36 cellular contexts compared by ENCODE assay signal in genomic region chr4:29653221-29653620, GRCh38.
"Had no signal": no experiment of that assay in that cellular context is flagged by ENCODE, and none has a peak within 500 bp of the region (broad histone marks: within the 10 kb centered on the region; RNA-seq: fewer than 3 reads in every experiment).

No MANE protein-coding gene starts in this region.

- H3K4me3 ChIP-seq: MG63, Peyer's patch had no signal

- H3K4me1 ChIP-seq: Peyer's patch had no signal

- H3K9me3 ChIP-seq: MG63, Peyer's patch had no signal

- H3K27me3 ChIP-seq: MG63, Peyer's patch had no signal

- DNase-seq: activated CD4-positive, alpha-beta memory T cell treated with anti-CD3 and anti-CD28 coated beads, Interleukin-2, amount 10 ng/mL, durations not matched to agents 7 days and 5 days; activated CD4-positive, alpha-beta T cell treated with anti-CD3 and anti-CD28 coated beads for 1 hour; activated CD4-positive, alpha-beta T cell treated with anti-CD3 and anti-CD28 coated beads for 48 hours; activated CD4-positive, CD25-positive, alpha-beta regulatory T cell; activated CD8-positive, alpha-beta memory T cell treated with anti-CD3 and anti-CD28 coated beads for 24 hours; activated CD8-positive, alpha-beta memory T cell treated with anti-CD3 and anti-CD28 coated beads, Interleukin-2, amount 10 ng/mL, durations not matched to agents 7 days and 5 days; activated CD8-positive, alpha-beta memory T cell treated with anti-CD3 and anti-CD28 coated beads, Interleukin-2, amount 50 U/mL, for 48 hours; activated effector memory CD4-positive, alpha-beta T cell treated with Interleukin-2 at 50 U/mL for 16 hours; activated naive CD4-positive, alpha-beta T cell treated with anti-CD3 and anti-CD28 coated beads, Interleukin-2, amount 10 ng/mL, durations not matched to agents 7 days and 5 days; activated naive CD8-positive, alpha-beta T cell treated with anti-CD3 and anti-CD28 coated beads, Interleukin-2, amount 50 U/mL, for 24 hours; activated T-cell treated with anti-CD3 and anti-CD28 coated beads, Interleukin-2, amount 50 U/mL, for 48 hours; anterior cingulate cortex; caudate nucleus; cerebellar nuclear complex; Karpas-422; KBM-7; MG63; NCI-H1048; NCI-H1105 treated with DMSO at 0.1 percent for 48 hours; NCI-H1436; NCI-H1694; NCI-H1930; NCI-H2081 treated with DMSO at 0.1 percent for 48 hours; NCI-H226; NCI-H446 treated with DMSO at 0.1 percent for 48 hours; NCI-H526; NK-92 treated with Interleukin-12 subunit alpha and Interleukin-12 subunit beta, amount 100 ng/mL, for 24 hours; PC-3; Peyer's patch; RPMI8226; SHP77 treated with DMSO at 0.1 percent for 48 hours; T-cell; T-helper 17 cell; T-helper 9 cell had no signal

- ATAC-seq: activated CD8-positive, alpha-beta memory T cell treated with anti-CD3 and anti-CD28 coated beads, Interleukin-2, amount 10 ng/mL, durations not matched to agents 7 days and 5 days; activated naive CD8-positive, alpha-beta T cell treated with anti-CD3 and anti-CD28 coated beads, Interleukin-2, amount 50 U/mL, for 24 hours; PC-3; SK-N-SH treated with all-trans-retinoic acid at 6 μM for 48 hours; T-cell; T-helper 17 cell had no signal

- H3K27ac ChIP-seq: Peyer's patch, VCaP had no signal

- H3K36me3 ChIP-seq: MG63, Peyer's patch had no signal
